ENCODE assay signal across 1 cellular context in genomic region chr17:44910231-44911106, GRCh38.
TF ChIP-seq lines count a peak whose summit lies in the region.

No MANE protein-coding gene starts in this region.

TF ChIP-seq in IMR-90, 13 proteins besides CTCF, POLR2A, EP300 and RAD21:
- TF ChIP-seq MAFK (IDR thresholded peaks at IDR 0.05; ENCODE audit: low read depth, low read length) (no peak), USF2 (IDR thresholded peaks at IDR 0.05; ENCODE audit: low read depth, low read length) (no peak), RFX5 (IDR thresholded peaks at IDR 0.05; ENCODE audit: low read depth, low read length) (no peak), MXI1 (IDR thresholded peaks at IDR 0.05; ENCODE audit: borderline replicate concordance, low read depth, low read length) (no peak), FOS (IDR thresholded peaks at IDR 0.05; ENCODE audit: low read depth, low read length) (no peak), ELK1 (IDR thresholded peaks at IDR 0.05; ENCODE audit: borderline replicate concordance, low read depth, low read length) (no peak), MAZ (IDR thresholded peaks at IDR 0.05; ENCODE audit: borderline replicate concordance, low read depth, low read length) (no peak), NFE2L2 (IDR thresholded peaks at IDR 0.05; ENCODE audit: low read depth, low read length) (no peak), RCOR1 (IDR thresholded peaks at IDR 0.05; ENCODE audit: insufficient replicate concordance, low read length) (no peak), SMC3 (IDR thresholded peaks at IDR 0.05; ENCODE audit: low read depth, low read length) (no peak), CEBPB (IDR thresholded peaks at IDR 0.05; ENCODE audit: low read depth, low read length) (no peak), BHLHE40 (IDR thresholded peaks at IDR 0.05; ENCODE audit: low read depth, low read length) (no peak), CHD1 (IDR thresholded peaks at IDR 0.05; ENCODE audit: low read depth, low read length) (no peak)
